Comparison of ENCODE assay signal across 8 cellular contexts in genomic region chr2:96642564-96643350, GRCh38. TPM values are rescaled to one million over a fixed set of nuclear protein-coding genes. Genes with fewer than 3 reads are reported as not detected.
A peak's percentile ranks its signal among the peaks of the same experiment; 100 is the strongest.
DNase-seq lines count a peak whose midpoint lies in the region; ATAC-seq, FAIRE-seq and TF ChIP-seq lines count a peak whose summit lies in the region.

TSS of gene FER1L5 (plus strand) at chr2:96642764. CDS start at chr2:96642837, 73 bp downstream.

- H2BK5ac ChIP-seq in mesenchymal stem cell (ENCODE audit: low read depth, low read length, poor library complexity, severe bottlenecking), result no peak within 1 kb of the TSS

- H3K9me3 ChIP-seq in A673 (ENCODE audit: low read depth, low read length, poor library complexity, severe bottlenecking) (no peaks in the 10 kb centered on the region), mesenchymal stem cell (ENCODE audit: control insufficient read depth, low read length) (no peaks in the 10 kb centered on the region)

- no peak within 1 kb of the TSS for H3K4ac ChIP-seq in mesenchymal stem cell (ENCODE audit: low read depth in 1 of 2, low read length in 2 of 2)

- peak within 1 kb of the TSS; percentile 8 for H4K8ac ChIP-seq in mesenchymal stem cell (ENCODE audit: low read length)

- H3K4me3 ChIP-seq in A673 (ENCODE audit: low read depth, low read length, poor library complexity, severe bottlenecking) (peak within 1 kb of the TSS; percentile 38), dorsolateral prefrontal cortex (peak within 1 kb of the TSS; percentile 15 to 68 (median 53)), mesenchymal stem cell (ENCODE audit: insufficient read depth in 1 of 2, low read depth in 1 of 2, low read length in 2 of 2) (peak within 1 kb of the TSS in 1 of 2 experiments; percentile 63)

- WGBS in mesenchymal stem cell, result 47% methylated on average over 4 of the region's 10 CpGs

- H3K27me3 ChIP-seq in A673 (replicated peaks; ENCODE audit: insufficient read depth, low read depth, low read length, poor library complexity) (no peaks in the 10 kb centered on the region), dorsolateral prefrontal cortex (no peaks in the 10 kb centered on the region), mesenchymal stem cell (ENCODE audit: control insufficient read depth in 1 of 2, insufficient read depth in 1 of 2, low read length in 2 of 2) (no peaks in the 10 kb centered on the region)

- H3K9ac ChIP-seq in mesenchymal stem cell (ENCODE audit: low read length), result peak within 1 kb of the TSS; percentile 54

- DNase-seq in A673 (ENCODE audit: low spot score), result peak; percentile 86
- DNase-seq in HTR-8/SVneo (ENCODE audit: insufficient read length, low spot score), result peak; percentile 97
- DNase-seq in dorsolateral prefrontal cortex, result peak in 8 of 10 donors; percentile 44 to 79 (median 70)
- peak; percentile 35 for DNase-seq in mesenchymal stem cell
- DNase-seq in activated gamma-delta T cell (lab: John Stamatoyannopoulos, UW), result no peak
- DNase-seq in NCI-H1092 (lab: John Stamatoyannopoulos, UW), result no peak
- no peak for DNase-seq in NCI-H446 (lab: John Stamatoyannopoulos, UW)

- H3K4me1 ChIP-seq in A673 (ENCODE audit: insufficient read depth, low read length, poor library complexity, severe bottlenecking) (peaks cover 7% of the 10 kb centered on the region), mesenchymal stem cell (ENCODE audit: control insufficient read depth, insufficient read depth, low read depth, low read length) (peaks cover 2% of the 10 kb centered on the region)

- H2BK15ac ChIP-seq in mesenchymal stem cell (ENCODE audit: low read depth, poor library complexity, severe bottlenecking), result no peak within 1 kb of the TSS

- H2BK12ac ChIP-seq in mesenchymal stem cell (ENCODE audit: low read length in 2 of 2), result no peak within 1 kb of the TSS

- ATAC-seq in GM18505 (IDR thresholded peaks at IDR 0.05; ENCODE audit: unreplicated experiment), result no peak

- CTCF ChIA-PET in A673 (lab: Charles Lee), result no interaction called here

- H2BK120ac ChIP-seq in mesenchymal stem cell (ENCODE audit: low read depth, low read length), result no peak within 1 kb of the TSS

- TF ChIP-seq CTCF in A673 (conservative IDR thresholded peaks at IDR 0.05; ENCODE audit: low read depth, low read length) (no peak), dorsolateral prefrontal cortex (IDR thresholded peaks at IDR 0.05 in 54 of 56, conservative IDR thresholded peaks at IDR 0.05 in 2 of 56; ENCODE audit: low read depth in 1 of 56, partially characterized antibody in 56 of 56) (no peak)

- no peak within 1 kb of the TSS for H3K23ac ChIP-seq in mesenchymal stem cell (ENCODE audit: low read length in 2 of 2)

- H3K18ac ChIP-seq in mesenchymal stem cell (ENCODE audit: low read depth in 1 of 2, low read length in 2 of 2), result peak within 1 kb of the TSS in 1 of 2 experiments; percentile 50

- FAIRE-seq in HTR-8/SVneo (lab: Jason Lieb, UNC), result peak; percentile 92

- no peaks in the 10 kb centered on the region for H3K36me3 ChIP-seq in A673 (ENCODE audit: insufficient read depth, low read length, poor library complexity, severe bottlenecking)
- H3K36me3 ChIP-seq in mesenchymal stem cell (ENCODE audit: control insufficient read depth in 1 of 2, insufficient read depth in 2 of 2, low read depth in 1 of 2, low read length in 2 of 2), result no peaks in the 10 kb centered on the region

- H2AK5ac ChIP-seq in mesenchymal stem cell (ENCODE audit: low read length, severe bottlenecking), result no peak within 1 kb of the TSS

- H3K4me2 ChIP-seq in mesenchymal stem cell (ENCODE audit: low read length, poor library complexity, severe bottlenecking), result no peak within 1 kb of the TSS

- TF ChIP-seq POLR2A in GM18505 (IDR thresholded peaks at IDR 0.05; ENCODE audit: borderline replicate concordance, extremely low read depth, insufficient read depth, insufficient read length), result no peak

- BruUV-seq in A673 (replicated peaks; lab: Mats Ljungman, UMichigan), result TSS peak; percentile 90

- POLR2A ChIA-PET in A673 (lab: Charles Lee; ENCODE audit: low non-redundant PET), result no interaction called here

- no peak within 1 kb of the TSS for H4K91ac ChIP-seq in mesenchymal stem cell (ENCODE audit: low read length)

- H2AFZ ChIP-seq in mesenchymal stem cell (ENCODE audit: low read depth, low read length), result peak within 1 kb of the TSS; percentile 1

- H3K79me1 ChIP-seq in mesenchymal stem cell (replicated peaks; ENCODE audit: low read length, poor library complexity, severe bottlenecking), result no peaks in the 10 kb centered on the region

- intact Hi-C loops in A673 (cut with micrococcal nuclease; ENCODE audit: unreplicated experiment), result no loop called here
- intact Hi-C loops in dorsolateral prefrontal cortex (cut with DNase I), result no loop called here

- H3K14ac ChIP-seq in mesenchymal stem cell (ENCODE audit: low read length in 2 of 2), result no peak within 1 kb of the TSS

- H3K27ac ChIP-seq in A673 (ENCODE audit: low read depth, low read length, poor library complexity, severe bottlenecking), result peak within 1 kb of the TSS; percentile 70
- H3K27ac ChIP-seq in dorsolateral prefrontal cortex, result peak within 1 kb of the TSS in 42 of 59 donors; percentile 3 to 81 (median 61)
- H3K27ac ChIP-seq in mesenchymal stem cell (ENCODE audit: low read length, poor library complexity, severe bottlenecking), result no peak within 1 kb of the TSS

RNA-seq across cellular contexts. Expression of gene FER1L5, which starts in this region (rescaled TPM):
- total RNA-seq in A673 (2021), result 1.2 TPM in 2 replicates
- 1 to 10 TPM in 109 of 120 experiments, under 1 TPM in 11; 0.47 to 3.1 (median 1.6) TPM for total RNA-seq in dorsolateral prefrontal cortex
- 0.01 TPM for polyA plus RNA-seq in mesenchymal stem cell (2013, experiment 1 of 2)
- polyA plus RNA-seq in mesenchymal stem cell (2013, experiment 2 of 2), result not detected

Comparison
In these comparisons a context has a peak if more than half of its experiments do, and no peak if none do; other contexts are left out.
1. DNase-seq: peak in A673 (single experiment), HTR-8/SVneo (single experiment), dorsolateral prefrontal cortex (8 of 10) and mesenchymal stem cell (single experiment); none in activated gamma-delta T cell (single experiment), NCI-H1092 (single experiment) and NCI-H446 (0 of 2).